ENCODE assay signal across 2 cellular contexts in genomic region chr5:54905942-54906537, GRCh38.
TF ChIP-seq lines count a peak whose summit lies in the region.

No MANE protein-coding gene starts in this region.

TF ChIP-seq in HCT116, 20 proteins besides CTCF, POLR2A, EP300 and RAD21 (continued from another document):
- TF ChIP-seq TCF7L2 (IDR thresholded peaks at IDR 0.05; ENCODE audit: borderline replicate concordance, extremely low read depth, insufficient read depth, insufficient read length): no peak
- TF ChIP-seq POLR2AphosphoS5 (IDR thresholded peaks at IDR 0.05; ENCODE audit: low read depth, low read length): no peak

TF ChIP-seq in SK-N-SH, 30 proteins besides CTCF, POLR2A, EP300 and RAD21 (continued from another document):
- no peak for TF ChIP-seq USF2 (IDR thresholded peaks at IDR 0.05; ENCODE audit: borderline replicate concordance, low read depth, low read length)
- no peak for TF ChIP-seq MEF2A (IDR thresholded peaks at IDR 0.05; ENCODE audit: borderline replicate concordance, low read depth)
- peak; percentile 69 for TF ChIP-seq SMC3 (IDR thresholded peaks at IDR 0.05; ENCODE audit: low read depth, low read length)
- TF ChIP-seq YY1 (IDR thresholded peaks at IDR 0.05; ENCODE audit: low read depth): no peak
- TF ChIP-seq GABPA (IDR thresholded peaks at IDR 0.05; ENCODE audit: low read depth): no peak
